9 cellular contexts compared by ENCODE assay signal in genomic region chr7:23246540-23246939, GRCh38. TPM values are rescaled to one million over a fixed set of nuclear protein-coding genes. Genes with fewer than 3 reads are reported as not detected.
DNase-seq lines count a peak whose midpoint lies in the region; ATAC-seq and TF ChIP-seq lines count a peak whose summit lies in the region.
"Had no signal": no experiment of that assay in that cellular context is flagged by ENCODE, and none has a peak within 500 bp of the region (broad histone marks: within the 10 kb centered on the region; RNA-seq: fewer than 3 reads in every experiment).

Gene GPNMB (plus strand): TSS chr7:23246775. CDS start chr7:23246858, 83 bp downstream.

- no peak within 1 kb of the TSS for H3K23ac ChIP-seq in mesendoderm (ENCODE audit: low read length)

- DNase-seq in DMS53 (lab: John Stamatoyannopoulos, UW), result peak; percentile 43
- DNase-seq in DMS53 treated with DMSO at 0.1 percent for 48 hours (lab: John Stamatoyannopoulos, UW; ENCODE audit: unreplicated experiment), result no peak
- no peak for DNase-seq in dorsolateral prefrontal cortex
- peak; percentile 41 for DNase-seq in mesendoderm
- DNase-seq in ureter (ENCODE audit: low spot score), result peak; percentile 69
- no peak for DNase-seq in CD8-positive, alpha-beta T cell
- no peak for DNase-seq in NCI-H524 treated with DMSO at 0.1 percent for 48 hours (lab: John Stamatoyannopoulos, UW)
- DNase-seq: activated effector memory CD4-positive, alpha-beta T cell treated with Interleukin-2 at 50 U/mL for 16 hours had no signal

- H2BK5ac ChIP-seq in mesendoderm (ENCODE audit: low read length), result no peak within 1 kb of the TSS

- no peak within 1 kb of the TSS for H3K4me2 ChIP-seq in mesendoderm (ENCODE audit: low read length)

- H4K5ac ChIP-seq in mesendoderm (ENCODE audit: low read length), result no peak within 1 kb of the TSS

- no peak within 1 kb of the TSS for H3K4ac ChIP-seq in mesendoderm (ENCODE audit: low read depth, low read length)

- no peak within 1 kb of the TSS for H2BK120ac ChIP-seq in mesendoderm (ENCODE audit: low read depth, low read length)

- ATAC-seq in CD8-positive, alpha-beta T cell, result no peak
- ATAC-seq in GM18511 (IDR thresholded peaks at IDR 0.05; ENCODE audit: unreplicated experiment), result no peak

- no peak within 1 kb of the TSS for H3K18ac ChIP-seq in mesendoderm (ENCODE audit: low read length)

- H3K4me3 ChIP-seq in dorsolateral prefrontal cortex, result peak within 1 kb of the TSS in 58 of 59 donors; percentile 11 to 65 (median 44)
- no peak within 1 kb of the TSS for H3K4me3 ChIP-seq in mesendoderm (ENCODE audit: low read length)
- no peak within 1 kb of the TSS for H3K4me3 ChIP-seq in CD8-positive, alpha-beta T cell (ENCODE audit: low read depth, low read length)

- peak within 1 kb of the TSS in 35 of 59 donors; percentile 3 to 82 (median 53) for H3K27ac ChIP-seq in dorsolateral prefrontal cortex
- H3K27ac ChIP-seq in mesendoderm (ENCODE audit: low read depth, low read length), result no peak within 1 kb of the TSS
- no peak within 1 kb of the TSS for H3K27ac ChIP-seq in CD8-positive, alpha-beta T cell (ENCODE audit: low read depth, low read length)

- H3K27ac Mint-ChIP-seq in CD8-positive, alpha-beta T cell, result no peak within 1 kb of the TSS

- peak within 1 kb of the TSS; percentile 59 for H3K56ac ChIP-seq in mesendoderm (ENCODE audit: low read length)

- H3K36me3 Mint-ChIP-seq in CD8-positive, alpha-beta T cell, result no peaks in the 10 kb centered on the region

- CTCF ChIA-PET in CD8-positive, alpha-beta T cell (lab: Charles Lee), result interaction anchor here (0.9 kb wide), 1 partner anchor 27 kb away, joined by 3 read pairs; no protein-coding TSS in a partner anchor

- no peak within 1 kb of the TSS for H3K4me3 Mint-ChIP-seq in CD8-positive, alpha-beta T cell

- H3K27me3 ChIP-seq in dorsolateral prefrontal cortex, result peaks cover 0 to 32% (median 17%) of the 10 kb centered on the region in 45 donors
- no peaks in the 10 kb centered on the region for H3K27me3 ChIP-seq in mesendoderm (ENCODE audit: insufficient read depth, low read length, poor library complexity)
- H3K27me3 ChIP-seq in CD8-positive, alpha-beta T cell (ENCODE audit: insufficient read depth, low read length), result peaks cover 8% of the 10 kb centered on the region

- no peaks in the 10 kb centered on the region for H3K4me1 ChIP-seq in mesendoderm (ENCODE audit: control insufficient read depth, low read depth, low read length)
- peaks cover 3% of the 10 kb centered on the region for H3K4me1 ChIP-seq in CD8-positive, alpha-beta T cell (ENCODE audit: insufficient read depth, low read length)

- peak within 1 kb of the TSS; percentile 10 for H3K9ac ChIP-seq in mesendoderm (ENCODE audit: low read length)

- H3K9me3 ChIP-seq in CD8-positive, alpha-beta T cell (ENCODE audit: low read length), result no peaks in the 10 kb centered on the region

- intact Hi-C loops in dorsolateral prefrontal cortex (cut with DNase I), result no loop called here
- intact Hi-C loops in CD8-positive, alpha-beta T cell (cut with DNase I, micrococcal nuclease), result no loop called here

- H3K79me1 ChIP-seq in mesendoderm (ENCODE audit: low read length), result no peaks in the 10 kb centered on the region

- H2BK15ac ChIP-seq in mesendoderm (replicated peaks; ENCODE audit: low read depth), result no peak within 1 kb of the TSS

- H3K9me3 Mint-ChIP-seq in CD8-positive, alpha-beta T cell, result peaks cover 3% of the 10 kb centered on the region

- H4K8ac ChIP-seq in mesendoderm (ENCODE audit: low read depth, low read length), result no peak within 1 kb of the TSS

- H3K4me1 Mint-ChIP-seq in CD8-positive, alpha-beta T cell (ENCODE audit: low read depth), result peaks cover 2% of the 10 kb centered on the region

- peaks cover 52% of the 10 kb centered on the region for H3K27me3 Mint-ChIP-seq in CD8-positive, alpha-beta T cell (ENCODE audit: low read depth)

- WGBS in mesendoderm (ENCODE audit: extremely low coverage, insufficient coverage, low lambda C conversion rate), result no CpG with 5 or more reads among the region's 7 CpGs

- TF ChIP-seq CTCF in dorsolateral prefrontal cortex (IDR thresholded peaks at IDR 0.05 in 54 of 56, conservative IDR thresholded peaks at IDR 0.05 in 2 of 56; ENCODE audit: low read depth in 1 of 56, partially characterized antibody in 56 of 56), result no peak
- no peak for TF ChIP-seq CTCF in CD8-positive, alpha-beta T cell (IDR thresholded peaks at IDR 0.05)

- H2AK5ac ChIP-seq in mesendoderm (ENCODE audit: low read length), result no peak within 1 kb of the TSS

- POLR2A ChIA-PET in CD8-positive, alpha-beta T cell (lab: Charles Lee), result no interaction called here

- H3K79me2 ChIP-seq in mesendoderm (ENCODE audit: control insufficient read depth, insufficient read depth, low read length), result no peaks in the 10 kb centered on the region

- H3K36me3 ChIP-seq in mesendoderm (ENCODE audit: control insufficient read depth, insufficient read depth, low read length), result no peaks in the 10 kb centered on the region
- no peaks in the 10 kb centered on the region for H3K36me3 ChIP-seq in CD8-positive, alpha-beta T cell (ENCODE audit: insufficient read depth, low read length)

RNA-seq across cellular contexts. Expression of gene GPNMB, which starts in this region (rescaled TPM):
- total RNA-seq in dorsolateral prefrontal cortex (10 to 100 TPM in 110 of 120 experiments, 1 to 10 TPM in 10; 4.8 to 56.9 (median 24.2) TPM), ureter (93.6 TPM)
- 1.2 TPM for polyA plus RNA-seq in mesendoderm (2013, experiment 1 of 2)
- 1.3 TPM for polyA plus RNA-seq in mesendoderm (2013, experiment 2 of 2)
- total RNA-seq in CD8-positive, alpha-beta T cell, result not detected

Comparison
In these comparisons a context has a peak if more than half of its experiments do, and no peak if none do; other contexts are left out.
1. RNA of gene GPNMB (total RNA-seq): 93.6 TPM in ureter (single experiment) and 4.8 to 56.9 TPM in dorsolateral prefrontal cortex; not detected in CD8-positive, alpha-beta T cell; every median in the first group is over 4 times any median in the second.
2. DNase-seq: peak in DMS53 (single experiment), mesendoderm (single experiment) and ureter (single experiment); none in DMS53 treated with DMSO at 0.1 percent for 48 hours (single experiment), dorsolateral prefrontal cortex (0 of 10), CD8-positive, alpha-beta T cell (0 of 7) and NCI-H524 treated with DMSO at 0.1 percent for 48 hours (single experiment).
3. H3K27ac ChIP-seq: peak in dorsolateral prefrontal cortex (35 of 59); none in mesendoderm (single experiment) and CD8-positive, alpha-beta T cell (single experiment).
4. H3K4me3 ChIP-seq: peak in dorsolateral prefrontal cortex (58 of 59); none in mesendoderm (single experiment) and CD8-positive, alpha-beta T cell (single experiment).